Comparison of ENCODE assay signal across 8 cellular contexts in genomic region chr7:144513332-144513731, GRCh38.
A peak's percentile ranks its signal among the peaks of the same experiment; 100 is the strongest.
DNase-seq lines count a peak whose midpoint lies in the region; ATAC-seq and TF ChIP-seq lines count a peak whose summit lies in the region.

No MANE protein-coding gene starts in this region.

- no peak overlapping the region for H3K14ac ChIP-seq in neuronal stem cell (ENCODE audit: low read length)

- no peak overlapping the region for H4K8ac ChIP-seq in neuronal stem cell (ENCODE audit: low read depth, low read length)

- H3K9me3 ChIP-seq in neuronal stem cell (replicated peaks in 1 of 2; ENCODE audit: control insufficient read depth in 2 of 2, insufficient read depth in 1 of 2, low read depth in 1 of 2, low read length in 2 of 2) = no peaks in the 10 kb centered on the region
- H3K9me3 ChIP-seq in sigmoid colon = no peaks in the 10 kb centered on the region

- H3K27me3 ChIP-seq in brain microvascular endothelial cell (replicated peaks) = no peaks in the 10 kb centered on the region
- no peaks in the 10 kb centered on the region for H3K27me3 ChIP-seq in neuronal stem cell (ENCODE audit: control insufficient read depth in 3 of 3, insufficient read depth in 3 of 3, low read depth in 1 of 3, low read length in 3 of 3)
- no peaks in the 10 kb centered on the region for H3K27me3 ChIP-seq in sigmoid colon

- H2AFZ ChIP-seq in neuronal stem cell (ENCODE audit: low read length) = no peak overlapping the region

- H2BK15ac ChIP-seq in neuronal stem cell (ENCODE audit: low read length) = no peak overlapping the region

- H3K36me3 ChIP-seq in brain microvascular endothelial cell (replicated peaks) = no peaks in the 10 kb centered on the region
- no peaks in the 10 kb centered on the region for H3K36me3 ChIP-seq in neuronal stem cell (replicated peaks in 1 of 2; ENCODE audit: control insufficient read depth in 2 of 2, insufficient read depth in 2 of 2, low read length in 2 of 2)
- H3K36me3 ChIP-seq in sigmoid colon = no peaks in the 10 kb centered on the region

- in situ Hi-C loops in brain microvascular endothelial cell (cut with HindIII; ENCODE audit: low pct_ligation_motif_present, low sequenced_read_pairs) = no loop called here

- no peak overlapping the region for H3K4ac ChIP-seq in neuronal stem cell (ENCODE audit: low read length)

- no peak for ATAC-seq in stimulated activated naive CD8-positive, alpha-beta T cell treated with anti-CD3 and anti-CD28 coated beads, Interleukin-15, Interleukin-2, amounts not matched to agents 100 U/mL and 50 U/mL, for 24 hours
- ATAC-seq in HG03342 (IDR thresholded peaks at IDR 0.05; ENCODE audit: unreplicated experiment) = no peak

- H3K4me3 ChIP-seq in brain microvascular endothelial cell (ENCODE audit: low read depth, low read length) = no peak overlapping the region
- H3K4me3 ChIP-seq in neuronal stem cell (ENCODE audit: low read length in 2 of 2) = no peak overlapping the region
- H3K4me3 ChIP-seq in sigmoid colon = no peak overlapping the region

- H2BK12ac ChIP-seq in neuronal stem cell (ENCODE audit: low read length) = no peak overlapping the region

- DNase-seq in NCI-H1417 (lab: John Stamatoyannopoulos, UW) = peak; percentile 8 to 80 (median 47)
- DNase-seq in NCI-H1417 treated with DMSO at 0.1 percent for 48 hours (lab: John Stamatoyannopoulos, UW) = no peak
- peak; percentile 39 to 49 for DNase-seq in NCI-H1930 (lab: John Stamatoyannopoulos, UW)
- peak; percentile 9 for DNase-seq in brain microvascular endothelial cell
- peak; percentile 23 for DNase-seq in neuronal stem cell (ENCODE audit: low spot score)
- no peak for DNase-seq in stimulated activated naive CD8-positive, alpha-beta T cell treated with anti-CD3 and anti-CD28 coated beads, Interleukin-15, Interleukin-2, amounts not matched to agents 100 U/mL and 50 U/mL, for 24 hours
- DNase-seq in sigmoid colon = no peak

- H3K18ac ChIP-seq in neuronal stem cell (ENCODE audit: low read length) = no peak overlapping the region

- H3K4me2 ChIP-seq in neuronal stem cell (ENCODE audit: insufficient read depth, low read length, poor library complexity, severe bottlenecking) = no peak overlapping the region

- intact Hi-C loops in sigmoid colon (cut with DNase I) = no loop called here

- no peak overlapping the region for H2BK120ac ChIP-seq in neuronal stem cell (ENCODE audit: low read depth, low read length)

- WGBS in neuronal stem cell (ENCODE audit: extremely low coverage in 2 of 2, insufficient read length in 2 of 2, insufficient replicate concordance in 1 of 2), 2 donors = no CpG with 5 or more reads among the region's 2 CpGs
- WGBS in sigmoid colon, 2 donors = 11 to 16% methylated on average over 2 of the region's 2 CpGs

- no peak overlapping the region for H2AK5ac ChIP-seq in neuronal stem cell (ENCODE audit: low read depth, low read length)

- TF ChIP-seq CTCF in brain microvascular endothelial cell (IDR thresholded peaks at IDR 0.05; ENCODE audit: low read depth, low read length, missing control alignments) = peak; percentile 28
- TF ChIP-seq CTCF in sigmoid colon (IDR thresholded peaks at IDR 0.05) = peak in 2 of 4 experiments; percentile 11 to 29

- no peak overlapping the region for H3K23ac ChIP-seq in neuronal stem cell (ENCODE audit: low read depth, low read length, poor library complexity)

- no peaks in the 10 kb centered on the region for H3K79me1 ChIP-seq in neuronal stem cell (ENCODE audit: low read depth, low read length)

- H3K27ac ChIP-seq in brain microvascular endothelial cell = no peak overlapping the region
- no peak overlapping the region for H3K27ac ChIP-seq in neuronal stem cell (replicated peaks; ENCODE audit: low read length)
- no peak overlapping the region for H3K27ac ChIP-seq in sigmoid colon

- TF ChIP-seq POLR2A in sigmoid colon (IDR thresholded peaks at IDR 0.05) = no peak

- no peak overlapping the region for H4K91ac ChIP-seq in neuronal stem cell (ENCODE audit: low read depth, low read length, poor library complexity)

- H3K9ac ChIP-seq in neuronal stem cell (ENCODE audit: low read depth, low read length, poor library complexity) = no peak overlapping the region

- no peaks in the 10 kb centered on the region for H3K4me1 ChIP-seq in neuronal stem cell (ENCODE audit: control insufficient read depth in 2 of 2, insufficient read depth in 1 of 2, low read depth in 1 of 2, low read length in 2 of 2)
- H3K4me1 ChIP-seq in sigmoid colon = no peaks in the 10 kb centered on the region

- H2BK5ac ChIP-seq in neuronal stem cell (ENCODE audit: low read length) = no peak overlapping the region

- no peak for TF ChIP-seq EP300 in sigmoid colon (IDR thresholded peaks at IDR 0.05)

Comparison
In these comparisons a context has a peak if more than half of its experiments do, and no peak if none do; other contexts are left out.
1. DNase-seq: peak in NCI-H1417 (3 of 3), NCI-H1930 (2 of 2), brain microvascular endothelial cell (single experiment) and neuronal stem cell (single experiment); none in NCI-H1417 treated with DMSO at 0.1 percent for 48 hours (single experiment), stimulated activated naive CD8-positive, alpha-beta T cell treated with anti-CD3 and anti-CD28 coated beads, Interleukin-15, Interleukin-2, amounts not matched to agents 100 U/mL and 50 U/mL, for 24 hours (single experiment) and sigmoid colon (single experiment).